Comparison of ENCODE assay signal across 20 cellular contexts in the genomic region with DNA sequence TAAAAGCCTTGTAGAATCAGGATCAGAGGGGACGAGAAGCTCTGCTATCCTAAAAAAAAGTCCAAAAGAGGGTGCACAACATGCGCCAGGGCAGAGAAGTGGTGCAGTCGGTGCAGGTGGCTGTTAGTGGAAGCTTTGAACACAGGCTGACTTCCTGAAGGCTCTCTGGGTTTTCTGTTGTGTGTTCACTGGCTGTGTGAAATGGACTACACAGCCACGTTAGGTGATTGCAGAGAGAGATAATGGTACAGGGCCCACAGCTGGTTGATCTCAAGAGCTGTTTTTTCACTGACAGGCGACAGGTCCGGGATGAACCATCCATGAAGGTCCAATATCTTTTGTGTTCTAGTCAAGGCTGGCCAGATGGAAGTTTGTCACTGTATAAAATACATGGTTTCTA.
DNase-seq lines count a peak whose midpoint lies in the region; ATAC-seq, FAIRE-seq and TF ChIP-seq lines count a peak whose summit lies in the region.
"Had no signal": no experiment of that assay in that cellular context is flagged by ENCODE, and none has a peak within 500 bp of the region (broad histone marks: within the 10 kb centered on the region; RNA-seq: fewer than 3 reads in every experiment).

No MANE protein-coding gene starts in this region.

- no peak overlapping the region for H2BK15ac ChIP-seq in H1 (ENCODE audit: low read length)

- H3K9ac ChIP-seq in H1 (replicated peaks in 1 of 4; ENCODE audit: extremely low read depth in 1 of 4, low read depth in 3 of 4, low read length in 3 of 4) = no peak overlapping the region

- H3K18ac ChIP-seq in H1 (ENCODE audit: extremely low read depth, low read length) = no peak overlapping the region

- H3K36me3 ChIP-seq in KOPT-K1 (ENCODE audit: insufficient read depth, low read length) (no peaks in the 10 kb centered on the region), H1 (ENCODE audit: control insufficient read depth in 2 of 4, insufficient read depth in 4 of 4, low read length in 3 of 4) (no peaks in the 10 kb centered on the region), vagina (no peaks in the 10 kb centered on the region)

- H2BK20ac ChIP-seq in H1 (ENCODE audit: low read length) = no peak overlapping the region

- no peaks in the 10 kb centered on the region for H3K9me3 ChIP-seq in KOPT-K1 (ENCODE audit: insufficient read depth, low read length, poor library complexity, severe bottlenecking)
- no peaks in the 10 kb centered on the region for H3K9me3 ChIP-seq in H1 (ENCODE audit: insufficient read depth in 2 of 2, low read depth in 1 of 2, low read length in 1 of 2)
- H3K9me3 ChIP-seq in vagina = no peaks in the 10 kb centered on the region
- H3K9me3 ChIP-seq: Caco-2 had no signal

- no peak overlapping the region for H3K4me3 ChIP-seq in H1 (ENCODE audit: extremely low read depth in 1 of 4, insufficient read depth in 2 of 4, low read depth in 3 of 4, low read length in 4 of 4)
- no peak overlapping the region for H3K4me3 ChIP-seq in vagina
- H3K4me3 ChIP-seq: GM12878 had no signal

- peak; percentile 10 for DNase-seq in ELF-1 (ENCODE audit: low read depth, low spot score)
- DNase-seq in H1 (ENCODE audit: low read depth in 1 of 2, low spot score in 2 of 2) = no peak
- no peak for DNase-seq in stimulated activated naive CD4-positive, alpha-beta T cell treated with Interleukin-2 at 50 U/mL for 16 hours (lab: John Stamatoyannopoulos, UW)
- no peak for DNase-seq in NCI-H2029 treated with DMSO at 0.1 percent for 48 hours (lab: John Stamatoyannopoulos, UW)
- DNase-seq in vagina (ENCODE audit: extremely low spot score in 2 of 2) = no peak
- no peak for DNase-seq in activated CD8-positive, alpha-beta T cell treated with anti-CD3 and anti-CD28 coated beads, Interleukin-2, amount 10 ng/mL, durations not matched to agents 7 days and 5 days
- DNase-seq: ACHN; Caco-2; CD4-positive, alpha-beta T cell; DMS153; DMS79; GOT3; H9 had no signal

- no peak overlapping the region for H2BK12ac ChIP-seq in H1 (ENCODE audit: low read depth, low read length)

- no peak overlapping the region for H4K5ac ChIP-seq in H1 (ENCODE audit: insufficient read length, low read depth, low read length)

- POLR2A ChIA-PET in H1 (lab: Charles Lee; ENCODE audit: partially characterized antibody) = interaction anchor here (1.1 kb wide), 1 partner anchor 635 kb away, joined by 3 read pairs; no protein-coding TSS in a partner anchor
- POLR2A ChIA-PET in activated CD8-positive, alpha-beta T cell treated with anti-CD3 and anti-CD28 coated beads, Interleukin-2, amount 10 ng/mL, durations not matched to agents 7 days and 5 days (lab: Charles Lee) = no interaction called here

- H3K36me3 Mint-ChIP-seq in activated CD8-positive, alpha-beta T cell treated with anti-CD3 and anti-CD28 coated beads, Interleukin-2, amount 10 ng/mL, durations not matched to agents 7 days and 5 days (ENCODE audit: low read depth) = no peaks in the 10 kb centered on the region

- TF ChIP-seq RAD21 in H1 (IDR thresholded peaks at IDR 0.05 in 1 of 2, conservative IDR thresholded peaks at IDR 0.05 in 1 of 2; ENCODE audit: low read depth in 2 of 2, low read length in 2 of 2) = no peak

- no peaks in the 10 kb centered on the region for H3K27me3 ChIP-seq in H1 (replicated peaks in 1 of 4; ENCODE audit: control insufficient read depth in 3 of 4, extremely low read depth in 1 of 4, insufficient read depth in 3 of 4, low read length in 3 of 4)
- H3K27me3 ChIP-seq in vagina = no peaks in the 10 kb centered on the region

- peaks cover 20% of the 10 kb centered on the region for H3K4me1 Mint-ChIP-seq in activated CD8-positive, alpha-beta T cell treated with anti-CD3 and anti-CD28 coated beads, Interleukin-2, amount 10 ng/mL, durations not matched to agents 7 days and 5 days (ENCODE audit: low read depth)
- H3K4me1 Mint-ChIP-seq: IgD-negative memory B cell had no signal

- H2BK5ac ChIP-seq in H1 (ENCODE audit: low read depth, low read length) = no peak overlapping the region

- TF ChIP-seq POLR2A in H1 (IDR thresholded peaks at IDR 0.05; ENCODE audit: control extremely low read depth in 1 of 2, low read depth in 2 of 2, low read length in 2 of 2) = no peak
- no peak for TF ChIP-seq POLR2A in vagina (IDR thresholded peaks at IDR 0.05)

- H3K4me1 ChIP-seq in H1 (replicated peaks in 1 of 4; ENCODE audit: control insufficient read depth in 3 of 4, insufficient read depth in 4 of 4, low read length in 3 of 4) (no peaks in the 10 kb centered on the region), vagina (no peaks in the 10 kb centered on the region)
- H3K4me1 ChIP-seq: Caco-2 had no signal

- H3K79me2 ChIP-seq in H1 (ENCODE audit: control insufficient read depth in 1 of 2, insufficient read depth in 2 of 2, low read length in 2 of 2) = no peaks in the 10 kb centered on the region

- no peak for FAIRE-seq in H1 (lab: Jason Lieb, UNC)
- FAIRE-seq: A204.1, D721Med, GM12878, HepG2 had no signal

- no peaks in the 10 kb centered on the region for H3K79me1 ChIP-seq in H1 (ENCODE audit: low read depth, low read length)

- H3K4ac ChIP-seq in H1 (replicated peaks; ENCODE audit: insufficient read length, low read depth, low read length) = no peak overlapping the region

- H2AK5ac ChIP-seq in H1 (ENCODE audit: low read depth, low read length) = no peak overlapping the region

- H3K23ac ChIP-seq in H1 (ENCODE audit: insufficient read length) = peak overlapping the region; percentile 89

- no peak overlapping the region for H2BK120ac ChIP-seq in H1 (replicated peaks; ENCODE audit: low read depth, low read length)

- no peak overlapping the region for H4K8ac ChIP-seq in H1 (ENCODE audit: extremely low read depth, insufficient read depth, low read length)

- peaks cover 12% of the 10 kb centered on the region for H3K27me3 Mint-ChIP-seq in activated CD8-positive, alpha-beta T cell treated with anti-CD3 and anti-CD28 coated beads, Interleukin-2, amount 10 ng/mL, durations not matched to agents 7 days and 5 days (ENCODE audit: low read depth)

- TF ChIP-seq CTCF in H1 (IDR thresholded peaks at IDR 0.05; ENCODE audit: control extremely low read depth in 1 of 3, insufficient read depth in 1 of 3, low read depth in 1 of 3, low read length in 3 of 3) (no peak), vagina (IDR thresholded peaks at IDR 0.05) (no peak)

- WGBS in H1 (ENCODE audit: extremely low coverage in 1 of 2, insufficient coverage in 1 of 2, insufficient read length in 1 of 2, insufficient replicate concordance in 2 of 2, low coverage in 1 of 2, low lambda C conversion rate in 2 of 2, missing lambda C conversion rate in 1 of 2), 2 experiments = 86% methylated on average over 6 of the region's 6 CpGs; no CpG with 5 or more reads in 1 of the 2 experiments

- CTCF ChIA-PET in H1 (lab: Charles Lee; ENCODE audit: partially characterized antibody) = interaction anchor here (0.9 kb wide), 1 partner anchor 14 kb away, joined by 3 read pairs; no protein-coding TSS in a partner anchor
- CTCF ChIA-PET in activated CD8-positive, alpha-beta T cell treated with anti-CD3 and anti-CD28 coated beads, Interleukin-2, amount 10 ng/mL, durations not matched to agents 7 days and 5 days (lab: Charles Lee) = no interaction called here

- no peak for TF ChIP-seq EP300 in H1 (IDR thresholded peaks at IDR 0.05; ENCODE audit: borderline replicate concordance in 1 of 2, low read depth in 2 of 2, low read length in 2 of 2)

- no peak overlapping the region for H3K27ac Mint-ChIP-seq in activated CD8-positive, alpha-beta T cell treated with anti-CD3 and anti-CD28 coated beads, Interleukin-2, amount 10 ng/mL, durations not matched to agents 7 days and 5 days
- H3K27ac Mint-ChIP-seq: CD4-positive, alpha-beta T cell; H9; IgD-negative memory B cell had no signal

- no peak overlapping the region for H2AFZ ChIP-seq in H1 (ENCODE audit: low read length)

- no peak overlapping the region for H3K14ac ChIP-seq in H1 (ENCODE audit: insufficient read length)

- peak overlapping the region; percentile 64 for H3K27ac ChIP-seq in KOPT-K1 (ENCODE audit: low read depth, low read length, poor library complexity, severe bottlenecking)
- H3K27ac ChIP-seq in H1 (ENCODE audit: low read depth, low read length) = no peak overlapping the region
- no peak overlapping the region for H3K27ac ChIP-seq in vagina
- H3K27ac ChIP-seq: C4-2B had no signal

- no peaks in the 10 kb centered on the region for H3K23me2 ChIP-seq in H1 (ENCODE audit: low read depth, low read length)

- H3K4me2 ChIP-seq in H1 (ENCODE audit: insufficient read depth in 1 of 2, low read depth in 2 of 2, low read length in 2 of 2) = no peak overlapping the region

- no peak overlapping the region for H3K4me3 Mint-ChIP-seq in activated CD8-positive, alpha-beta T cell treated with anti-CD3 and anti-CD28 coated beads, Interleukin-2, amount 10 ng/mL, durations not matched to agents 7 days and 5 days
- H3K4me3 Mint-ChIP-seq: CD4-positive, alpha-beta T cell; H9; IgD-negative memory B cell had no signal

- no peaks in the 10 kb centered on the region for H4K20me1 ChIP-seq in H1 (replicated peaks in 1 of 2; ENCODE audit: control insufficient read depth in 1 of 2, insufficient read depth in 2 of 2, low read length in 2 of 2)

- intact Hi-C loops in vagina (cut with DNase I) = no loop called here

- H4K91ac ChIP-seq in H1 (replicated peaks; ENCODE audit: insufficient read length, low read length) = no peak overlapping the region

- no peaks in the 10 kb centered on the region for H3K9me3 Mint-ChIP-seq in activated CD8-positive, alpha-beta T cell treated with anti-CD3 and anti-CD28 coated beads, Interleukin-2, amount 10 ng/mL, durations not matched to agents 7 days and 5 days (ENCODE audit: insufficient read depth)
- H3K9me3 Mint-ChIP-seq: CD4-positive, alpha-beta T cell; H9 had no signal

- H3K56ac ChIP-seq in H1 (replicated peaks; ENCODE audit: insufficient read length, low read depth, low read length) = no peak overlapping the region

- no peak for ATAC-seq in activated CD8-positive, alpha-beta T cell treated with anti-CD3 and anti-CD28 coated beads, Interleukin-2, amount 10 ng/mL, durations not matched to agents 7 days and 5 days
- ATAC-seq: GM12878, HepG2 had no signal

TF ChIP-seq in H1, 55 proteins besides CTCF, POLR2A, EP300 and RAD21:
- TF ChIP-seq TAF1 (IDR thresholded peaks at IDR 0.05; ENCODE audit: low read depth, low read length) (no peak), CHD2 (IDR thresholded peaks at IDR 0.05; ENCODE audit: low read length) (no peak), RFX5 (IDR thresholded peaks at IDR 0.05; ENCODE audit: borderline replicate concordance, low read depth, low read length) (no peak), CEBPB (IDR thresholded peaks at IDR 0.05; ENCODE audit: low read depth, low read length) (no peak), SIRT6 (IDR thresholded peaks at IDR 0.05; ENCODE audit: low read length) (no peak), KDM4A (IDR thresholded peaks at IDR 0.05; ENCODE audit: low read depth, low read length, severe bottlenecking) (no peak), TCF12 (IDR thresholded peaks at IDR 0.05; ENCODE audit: low read depth, low read length) (no peak), GABPA (IDR thresholded peaks at IDR 0.05; ENCODE audit: borderline replicate concordance, insufficient read depth, low read length) (no peak), CBX5 (IDR thresholded peaks at IDR 0.05; ENCODE audit: low read depth, low read length) (no peak)
